8 cellular contexts compared by ENCODE assay signal in genomic region chr22:41940853-41941765, GRCh38. TPM values are rescaled to one million over a fixed set of nuclear protein-coding genes. Genes with fewer than 3 reads are reported as not detected.
DNase-seq lines count a peak whose midpoint lies in the region; ATAC-seq, FAIRE-seq and TF ChIP-seq lines count a peak whose summit lies in the region.

No MANE protein-coding gene starts in this region.

- DNase-seq in D721Med (ENCODE audit: insufficient read length, low spot score) (no peak), H7 (peak; percentile 92), NCI-H2029 (lab: John Stamatoyannopoulos, UW) (peak; percentile 48), WERI-Rb-1 (peak; percentile 84), breast epithelium (ENCODE audit: low spot score in 2 of 2) (peak; percentile 80 to 85), kidney (peak; percentile 92)
- peak; percentile 78 for DNase-seq in stimulated activated CD4-positive, alpha-beta T cell treated with anti-CD3 and anti-CD28 coated beads, Interleukin-12 subunit alpha, Interleukin-12 subunit beta, amount 100 ng/mL, for 48 hours (ENCODE audit: low read depth in 2 of 3, low spot score in 1 of 3)

- no peak for TF ChIP-seq POLR2A in breast epithelium (IDR thresholded peaks at IDR 0.05)

- H3K27ac ChIP-seq in WERI-Rb-1: 0 out of 2 replicates have a peak overlapping the region, but pooled peaks have one; percentile 12
- H3K27ac ChIP-seq in breast epithelium: peak overlapping the region; percentile 71 to 75
- H3K27ac ChIP-seq in kidney (ENCODE audit: low read depth in 2 of 2, low read length in 2 of 2): peak overlapping the region in 1 of 2 donors; percentile 47

- no peaks in the 10 kb centered on the region for H3K9me3 ChIP-seq in WERI-Rb-1 (ENCODE audit: severe bottlenecking)
- H3K9me3 ChIP-seq in breast epithelium: no peaks in the 10 kb centered on the region
- H3K9me3 ChIP-seq in kidney (ENCODE audit: control insufficient read depth in 1 of 2, low read length in 2 of 2): no peaks in the 10 kb centered on the region

- peak; percentile 94 for TF ChIP-seq CTCF in D721Med (IDR thresholded peaks at IDR 0.05; ENCODE audit: insufficient read depth, missing control alignments)
- peak; percentile 92 for TF ChIP-seq CTCF in WERI-Rb-1 (IDR thresholded peaks at IDR 0.05; ENCODE audit: low read depth, low read length)
- peak; percentile 90 to 97 (median 95) for TF ChIP-seq CTCF in breast epithelium (IDR thresholded peaks at IDR 0.05)
- peak; percentile 95 for TF ChIP-seq CTCF in kidney (IDR thresholded peaks at IDR 0.05; ENCODE audit: borderline replicate concordance, extremely low read depth, insufficient read depth)

- H3K36me3 ChIP-seq in H7 (replicated peaks; ENCODE audit: control insufficient read depth, insufficient read depth, low read length) (peaks cover 38% of the 10 kb centered on the region), WERI-Rb-1 (peaks cover 92% of the 10 kb centered on the region), breast epithelium (no peaks in the 10 kb centered on the region), kidney (ENCODE audit: control insufficient read depth in 1 of 2, insufficient read depth in 2 of 2, low read length in 2 of 2) (no peaks in the 10 kb centered on the region)

- no peak overlapping the region for H3K4me3 ChIP-seq in H7 (ENCODE audit: insufficient read depth, low read depth, low read length)
- no peak overlapping the region for H3K4me3 ChIP-seq in WERI-Rb-1 (ENCODE audit: low read depth, low read length)
- no peak overlapping the region for H3K4me3 ChIP-seq in breast epithelium
- no peak overlapping the region for H3K4me3 ChIP-seq in kidney (ENCODE audit: low read length in 2 of 2)

- no peak overlapping the region for H3K9ac ChIP-seq in kidney (ENCODE audit: low read length in 2 of 2)

- ATAC-seq in HG03457 (IDR thresholded peaks at IDR 0.05; ENCODE audit: unreplicated experiment): no peak

- FAIRE-seq in D721Med (lab: Jason Lieb, UNC) (no peak), kidney (lab: Jason Lieb, UNC) (no peak)

- H3K4me1 ChIP-seq in breast epithelium (no peaks in the 10 kb centered on the region), kidney (ENCODE audit: control insufficient read depth in 1 of 2, insufficient read depth in 1 of 2, low read depth in 1 of 2, low read length in 2 of 2) (peaks cover 1 to 13% of the 10 kb centered on the region in 2 donors)

- H3K27me3 ChIP-seq in H7 (ENCODE audit: control insufficient read depth, insufficient read depth, low read length): no peaks in the 10 kb centered on the region
- H3K27me3 ChIP-seq in WERI-Rb-1 (ENCODE audit: insufficient read depth, low read depth, severe bottlenecking): no peaks in the 10 kb centered on the region
- H3K27me3 ChIP-seq in breast epithelium: no peaks in the 10 kb centered on the region

- intact Hi-C loops in breast epithelium (cut with DNase I; ENCODE audit: low total_unique reads): no loop called here
- intact Hi-C loops in kidney (cut with DNase I): no loop called here

RNA-seq across cellular contexts. Expression of gene CENPM, which starts 5.8 kb away (rescaled TPM):
- 56.7 and 66.3 TPM in 2 replicates for total RNA-seq in H7 (2014; rRNA removed; shearing (Covaris generic))
- total RNA-seq in breast epithelium (1 to 10 TPM; 1.5 to 2.9 (median 1.9) TPM), kidney (2.8 TPM)
- polyA plus RNA-seq in kidney (ENCODE audit: insufficient read depth, low read depth, low replicate concordance): 2.8 TPM

RNA-seq across cellular contexts. Expression of gene TNFRSF13C, which starts 14.5 kb away (rescaled TPM):
- 1.1 and 1.2 TPM in 2 replicates for total RNA-seq in H7 (2014; rRNA removed; shearing (Covaris generic))
- under 1 TPM; under 0.01 to 0.33 (median 0.15) TPM for total RNA-seq in breast epithelium
- 2.9 TPM for total RNA-seq in kidney
- polyA plus RNA-seq in kidney (ENCODE audit: insufficient read depth, low read depth, low replicate concordance): not detected

RNA-seq across cellular contexts. Expression of gene SHISA8, which starts 26.2 kb away (rescaled TPM):
- total RNA-seq in H7 (2014; rRNA removed; shearing (Covaris generic)): 3.2 TPM in 2 replicates
- total RNA-seq in breast epithelium (not detected), kidney (0.35 TPM)
- polyA plus RNA-seq in kidney (ENCODE audit: insufficient read depth, low read depth, low replicate concordance): 0.47 TPM

RNA-seq across cellular contexts. Expression of gene SEPTIN3, which starts 28.1 kb away (rescaled TPM):
- total RNA-seq in H7 (2014; rRNA removed; shearing (Covaris generic)): 8.1 and 11.0 TPM in 2 replicates
- total RNA-seq in breast epithelium (1 to 10 TPM in 2 of 3 donors, under 1 TPM in 1; 0.16 to 2.2 (median 1.6) TPM), kidney (0.22 TPM)
- 0.49 TPM for polyA plus RNA-seq in kidney (ENCODE audit: insufficient read depth, low read depth, low replicate concordance)

Comparison
In these comparisons a context has a peak if more than half of its experiments do, and no peak if none do; other contexts are left out.
1. RNA of gene CENPM, which starts 5.8 kb away (total RNA-seq): 56.7 to 66.3 TPM in H7; 2.8 TPM in kidney (single experiment) and 1.5 to 2.9 TPM in breast epithelium; every median in the first group is over 10 times any median in the second.
2. Peak in every context shown above with its lines, with median percentiles within 50 percentile points of each other: CTCF ChIP-seq.